ENCODE assay signal across 10 cellular contexts in genomic region chr11:70914496-70914895, GRCh38.
"Had no signal": no experiment of that assay in that cellular context is flagged by ENCODE, and none has a peak within 500 bp of the region (broad histone marks: within the 10 kb centered on the region; RNA-seq: fewer than 3 reads in every experiment).

No MANE protein-coding gene starts in this region.

- H3K9me3 ChIP-seq: uterus had no signal

- H3K36me3 ChIP-seq: heart right ventricle, uterus had no signal

- H3K4me3 Mint-ChIP-seq: activated naive CD8-positive, alpha-beta T cell treated with anti-CD3 and anti-CD28 coated beads for 36 hours had no signal

- H3K9me3 Mint-ChIP-seq: activated naive CD8-positive, alpha-beta T cell treated with anti-CD3 and anti-CD28 coated beads for 36 hours had no signal

- ATAC-seq: activated CD4-positive, CD25-positive, alpha-beta regulatory T cell treated with anti-CD3 and anti-CD28 coated beads, Interleukin-2, amount 50 U/mL, for 24 hours; heart right ventricle; stimulated activated naive CD8-positive, alpha-beta T cell treated with anti-CD3 and anti-CD28 coated beads, Interleukin-15, Interleukin-2, amounts not matched to agents 100 U/mL and 50 U/mL, for 24 hours had no signal

- H3K36me3 Mint-ChIP-seq: activated naive CD8-positive, alpha-beta T cell treated with anti-CD3 and anti-CD28 coated beads for 36 hours had no signal

- H3K4me1 ChIP-seq: heart right ventricle, uterus had no signal

- H3K4me3 ChIP-seq: heart right ventricle, lung, uterus had no signal

- H3K4me1 Mint-ChIP-seq: activated naive CD8-positive, alpha-beta T cell treated with anti-CD3 and anti-CD28 coated beads for 36 hours had no signal

- DNase-seq: activated gamma-delta T cell; activated naive CD8-positive, alpha-beta T cell treated with anti-CD3 and anti-CD28 coated beads for 36 hours; heart right ventricle; kidney glomerular epithelial cell; stimulated activated CD4-positive, alpha-beta T cell treated with anti-CD3 and anti-CD28 coated beads, Interleukin-4, amount 100 ng/mL, for 1 hour; stimulated activated CD8-positive, alpha-beta memory T cell treated with anti-CD3 and anti-CD28 coated beads, Interleukin-4, amount 100 ng/mL, for 48 hours; stimulated activated naive CD8-positive, alpha-beta T cell treated with anti-CD3 and anti-CD28 coated beads, Interleukin-15, Interleukin-2, amounts not matched to agents 100 U/mL and 50 U/mL, for 24 hours; uterus had no signal

- H3K27ac Mint-ChIP-seq: activated naive CD8-positive, alpha-beta T cell treated with anti-CD3 and anti-CD28 coated beads for 36 hours had no signal

- H3K27me3 ChIP-seq: uterus had no signal

- H3K27ac ChIP-seq: heart right ventricle, uterus had no signal
